20 cellular contexts compared by ENCODE assay signal in the genomic region with DNA sequence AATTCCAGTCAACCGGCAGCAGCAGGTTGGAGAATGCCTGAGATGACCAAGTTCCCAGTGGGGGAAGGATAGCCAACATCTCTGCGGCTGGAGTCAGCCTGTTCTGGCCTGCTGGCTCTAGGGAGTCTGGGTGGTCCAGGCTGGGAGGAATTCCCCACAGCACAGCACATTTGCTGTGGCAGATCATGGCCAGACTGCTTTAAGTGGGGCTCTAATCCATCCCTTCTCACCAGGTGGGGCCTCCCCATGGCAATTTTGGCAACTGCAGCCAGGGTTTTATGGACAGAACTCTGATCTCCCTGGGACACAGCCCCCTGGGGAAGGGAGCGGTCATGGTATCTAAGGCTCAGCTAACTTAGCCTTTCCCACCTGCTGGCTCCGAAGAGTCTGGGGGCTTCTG.
DNase-seq lines count a peak whose midpoint lies in the region; ATAC-seq, FAIRE-seq and TF ChIP-seq lines count a peak whose summit lies in the region.
"Had no signal": no experiment of that assay in that cellular context is flagged by ENCODE, and none has a peak within 500 bp of the region (broad histone marks: within the 10 kb centered on the region; RNA-seq: fewer than 3 reads in every experiment).

No MANE protein-coding gene starts in this region.

- H3K36me3 ChIP-seq in SJCRH30: no peaks in the 10 kb centered on the region
- H3K36me3 ChIP-seq in H1 (ENCODE audit: control insufficient read depth in 2 of 4, insufficient read depth in 4 of 4, low read length in 3 of 4): no peaks in the 10 kb centered on the region
- H3K36me3 ChIP-seq in mucosa of descending colon (ENCODE audit: low read depth): no peaks in the 10 kb centered on the region
- H3K36me3 ChIP-seq in WERI-Rb-1: no peaks in the 10 kb centered on the region
- H3K36me3 ChIP-seq: BLaER1, HAP-1 had no signal

- no peak overlapping the region for H2AFZ ChIP-seq in H1 (ENCODE audit: low read length)

- H3K56ac ChIP-seq in H1 (replicated peaks; ENCODE audit: insufficient read length, low read depth, low read length): no peak overlapping the region

- TF ChIP-seq RAD21 in H1 (IDR thresholded peaks at IDR 0.05 in 1 of 2, conservative IDR thresholded peaks at IDR 0.05 in 1 of 2; ENCODE audit: low read depth in 2 of 2, low read length in 2 of 2): no peak

- no peak overlapping the region for H2BK15ac ChIP-seq in H1 (ENCODE audit: low read length)

- no peaks in the 10 kb centered on the region; the same call in 1 of the 2 replicates for H3K23me2 ChIP-seq in H1 (ENCODE audit: low read depth, low read length)

- no peak overlapping the region for H4K5ac ChIP-seq in H1 (ENCODE audit: insufficient read length, low read depth, low read length)

- TF ChIP-seq POLR2A in H1 (IDR thresholded peaks at IDR 0.05; ENCODE audit: control extremely low read depth in 1 of 2, low read depth in 2 of 2, low read length in 2 of 2): no peak

- H3K14ac ChIP-seq in H1 (ENCODE audit: insufficient read length): no peak overlapping the region

- POLR2A ChIA-PET in H1 (lab: Charles Lee; ENCODE audit: partially characterized antibody): no interaction called here

- no peak overlapping the region for H2BK12ac ChIP-seq in H1 (ENCODE audit: low read depth, low read length)

- H3K4me3 ChIP-seq in SJCRH30 (no peak overlapping the region), H1 (ENCODE audit: extremely low read depth in 1 of 4, insufficient read depth in 2 of 4, low read depth in 3 of 4, low read length in 4 of 4) (no peak overlapping the region), mucosa of descending colon (no peak overlapping the region), WERI-Rb-1 (ENCODE audit: low read depth, low read length) (no peak overlapping the region)
- H3K4me3 ChIP-seq: BLaER1, HAP-1 had no signal

- no peak for ATAC-seq in mucosa of descending colon
- ATAC-seq: CD8-positive, alpha-beta T cell had no signal

- peaks cover 4% of the 10 kb centered on the region; the same call in 1 of the 2 replicates for H3K4me1 ChIP-seq in SJCRH30
- H3K4me1 ChIP-seq in H1 (replicated peaks in 1 of 4; ENCODE audit: control insufficient read depth in 3 of 4, insufficient read depth in 4 of 4, low read length in 3 of 4): no peaks in the 10 kb centered on the region
- no peaks in the 10 kb centered on the region for H3K4me1 ChIP-seq in mucosa of descending colon (ENCODE audit: low read depth)
- H3K4me1 ChIP-seq: BLaER1, Caco-2, HAP-1 had no signal

- H3K4me2 ChIP-seq in H1 (ENCODE audit: insufficient read depth in 1 of 2, low read depth in 2 of 2, low read length in 2 of 2): no peak overlapping the region
- H3K4me2 ChIP-seq: BLaER1 had no signal

- H3K79me2 ChIP-seq in H1 (ENCODE audit: control insufficient read depth in 1 of 2, insufficient read depth in 2 of 2, low read length in 2 of 2): no peaks in the 10 kb centered on the region

- H3K9me3 ChIP-seq in SJCRH30 (replicated peaks) (no peaks in the 10 kb centered on the region), H1 (ENCODE audit: insufficient read depth in 2 of 2, low read depth in 1 of 2, low read length in 1 of 2) (no peaks in the 10 kb centered on the region), mucosa of descending colon (no peaks in the 10 kb centered on the region), WERI-Rb-1 (ENCODE audit: severe bottlenecking) (no peaks in the 10 kb centered on the region)
- H3K9me3 ChIP-seq: BLaER1, Caco-2, HAP-1 had no signal

- CTCF ChIA-PET in H1 (lab: Charles Lee; ENCODE audit: partially characterized antibody): no interaction called here

- no peak overlapping the region for H4K8ac ChIP-seq in H1 (ENCODE audit: extremely low read depth, insufficient read depth, low read length)

- H4K20me1 ChIP-seq in H1 (replicated peaks in 1 of 2; ENCODE audit: control insufficient read depth in 1 of 2, insufficient read depth in 2 of 2, low read length in 2 of 2): no peaks in the 10 kb centered on the region
- H4K20me1 ChIP-seq: BLaER1 had no signal

- H3K27ac ChIP-seq in SJCRH30: peak overlapping the region; percentile 24; the same call in 1 of the 2 replicates
- H3K27ac ChIP-seq in H1 (ENCODE audit: low read depth, low read length): no peak overlapping the region
- H3K27ac ChIP-seq in WERI-Rb-1: no peak overlapping the region
- H3K27ac ChIP-seq: 22Rv1, BLaER1, C4-2B had no signal

- H3K23ac ChIP-seq in H1 (ENCODE audit: insufficient read length): no peak overlapping the region

- intact Hi-C loops in mucosa of descending colon (cut with DNase I, micrococcal nuclease): no loop called here

- no peak overlapping the region for H2BK120ac ChIP-seq in H1 (replicated peaks; ENCODE audit: low read depth, low read length)

- TF ChIP-seq CTCF in H1 (IDR thresholded peaks at IDR 0.05; ENCODE audit: control extremely low read depth in 1 of 3, insufficient read depth in 1 of 3, low read depth in 1 of 3, low read length in 3 of 3) (no peak), mucosa of descending colon (IDR thresholded peaks at IDR 0.05) (no peak), WERI-Rb-1 (IDR thresholded peaks at IDR 0.05; ENCODE audit: low read depth, low read length) (no peak)

- no peak overlapping the region for H2BK5ac ChIP-seq in H1 (ENCODE audit: low read depth, low read length)

- no peak overlapping the region for H3K9ac ChIP-seq in H1 (replicated peaks in 1 of 4; ENCODE audit: extremely low read depth in 1 of 4, low read depth in 3 of 4, low read length in 3 of 4)
- H3K9ac ChIP-seq: BLaER1 had no signal

- H4K91ac ChIP-seq in H1 (replicated peaks; ENCODE audit: insufficient read length, low read length): no peak overlapping the region

- FAIRE-seq in H1 (lab: Jason Lieb, UNC): no peak
- FAIRE-seq: A204.1, GM12891, GM18507, H54 had no signal

- DNase-seq in ELF-1 (ENCODE audit: low read depth, low spot score): peak; percentile 6
- DNase-seq in SJCRH30: peak; percentile 64 to 74
- no peak for DNase-seq in H1 (ENCODE audit: low read depth in 1 of 2, low spot score in 2 of 2)
- DNase-seq in mucosa of descending colon: no peak
- no peak for DNase-seq in stimulated activated CD4-positive, alpha-beta T cell treated with anti-CD3 and anti-CD28 coated beads, Interleukin-4, amount 100 ng/mL, for 24 hours
- no peak for DNase-seq in WERI-Rb-1
- DNase-seq: Caco-2; CD4-positive, CD25-positive, alpha-beta regulatory T cell; CD8-positive, alpha-beta T cell; DMS153; DND-41; GDM1 had no signal

- no peak overlapping the region for H3K4ac ChIP-seq in H1 (replicated peaks; ENCODE audit: insufficient read length, low read depth, low read length)

- H2BK20ac ChIP-seq in H1 (ENCODE audit: low read length): no peak overlapping the region

- H3K79me1 ChIP-seq in H1 (ENCODE audit: low read depth, low read length): no peaks in the 10 kb centered on the region

- TF ChIP-seq EP300 in H1 (IDR thresholded peaks at IDR 0.05; ENCODE audit: borderline replicate concordance in 1 of 2, low read depth in 2 of 2, low read length in 2 of 2): no peak

- 0 out of 2 replicates have a peak overlapping the region, but pooled peaks have one; percentile 6 for H3K18ac ChIP-seq in H1 (ENCODE audit: extremely low read depth, low read length)

- H3K27me3 ChIP-seq in SJCRH30 (no peaks in the 10 kb centered on the region), H1 (replicated peaks in 1 of 4; ENCODE audit: control insufficient read depth in 3 of 4, extremely low read depth in 1 of 4, insufficient read depth in 3 of 4, low read length in 3 of 4) (no peaks in the 10 kb centered on the region), WERI-Rb-1 (ENCODE audit: insufficient read depth, low read depth, severe bottlenecking) (no peaks in the 10 kb centered on the region)
- H3K27me3 ChIP-seq: BLaER1 had no signal

- no peak overlapping the region for H2AK5ac ChIP-seq in H1 (ENCODE audit: low read depth, low read length)

- 89% methylated on average over 4 of the region's 4 CpGs; no CpG with 5 or more reads in 1 of the 2 experiments for WGBS in H1 (ENCODE audit: extremely low coverage in 1 of 2, insufficient coverage in 1 of 2, insufficient read length in 1 of 2, insufficient replicate concordance in 2 of 2, low coverage in 1 of 2, low lambda C conversion rate in 2 of 2, missing lambda C conversion rate in 1 of 2), 2 experiments

TF ChIP-seq in H1, 55 proteins besides CTCF, POLR2A, EP300 and RAD21:
- TF ChIP-seq TEAD4 (IDR thresholded peaks at IDR 0.05; ENCODE audit: low read depth, low read length): 0 out of 2 replicates have a peak, but pooled peaks have one; percentile 15
- no peak for TF ChIP-seq ASH2L (IDR thresholded peaks at IDR 0.05; ENCODE audit: low read length)

Comparison
In these comparisons a context has a peak if more than half of its experiments do, and no peak if none do; other contexts are left out.
1. DNase-seq: peak in ELF-1 (single experiment) and SJCRH30 (2 of 2); none in H1 (0 of 2), mucosa of descending colon (0 of 3), stimulated activated CD4-positive, alpha-beta T cell treated with anti-CD3 and anti-CD28 coated beads, Interleukin-4, amount 100 ng/mL, for 24 hours (single experiment) and WERI-Rb-1 (single experiment).